In genomic region chr9:95008151-95008771, GRCh38 we compare ENCODE assay signal across 9 cellular contexts.
DNase-seq lines count a peak whose midpoint lies in the region; ATAC-seq, FAIRE-seq and TF ChIP-seq lines count a peak whose summit lies in the region.
"Had no signal": no experiment of that assay in that cellular context is flagged by ENCODE, and none has a peak within 500 bp of the region (broad histone marks: within the 10 kb centered on the region; RNA-seq: fewer than 3 reads in every experiment).

No MANE protein-coding gene starts in this region.

- peak overlapping the region; percentile 29 to 86 (median 56) for H3K4me3 ChIP-seq in fibroblast of lung (replicated peaks in 1 of 4; ENCODE audit: control extremely low read depth in 1 of 4, insufficient read depth in 1 of 4, low read depth in 3 of 4, low read length in 4 of 4)
- peak overlapping the region; percentile 86 for H3K4me3 ChIP-seq in psoas muscle

- intact Hi-C loops in psoas muscle (cut with DNase I) = loop anchor here in 1 of 2 donors (5.0 to 10.0 kb wide), 4 partner anchors 39 to 223 kb away; no protein-coding TSS in a partner anchor

- H3K27ac ChIP-seq in fibroblast of lung (ENCODE audit: insufficient read depth, low read length) (peak overlapping the region; percentile 93), psoas muscle (peak overlapping the region; percentile 93)

- H3K27me3 ChIP-seq in fibroblast of lung (ENCODE audit: control insufficient read depth, insufficient read depth, low read length) (no peaks in the 10 kb centered on the region), psoas muscle (ENCODE audit: insufficient read depth in 3 of 3, low read length in 2 of 3) (no peaks in the 10 kb centered on the region)

- WGBS in psoas muscle, 3 donors = 14 to 18% (median 15%) methylated on average over 15 of the region's 15 CpGs

- H3K4me1 ChIP-seq in fibroblast of lung (ENCODE audit: control insufficient read depth, extremely low read depth, insufficient read depth, low read length) (peaks cover 4% of the 10 kb centered on the region), psoas muscle (peaks cover 51% of the 10 kb centered on the region)

- no peaks in the 10 kb centered on the region for H4K20me1 ChIP-seq in fibroblast of lung (ENCODE audit: control insufficient read depth, extremely low read depth, insufficient read depth, low read length)

- peak overlapping the region; percentile 59 for H3K4me2 ChIP-seq in fibroblast of lung (ENCODE audit: extremely low read depth, insufficient read depth, low read length)

- no peak overlapping the region for H2AFZ ChIP-seq in fibroblast of lung (ENCODE audit: low read length)

- in situ Hi-C loops in Caki2 (cut with HindIII; ENCODE audit: low pct_unique_long_range_greater_than_20kb, low sequenced_read_pairs) = no loop called here

- TF ChIP-seq CTCF in fibroblast of lung (conservative IDR thresholded peaks at IDR 0.05 in 1 of 2, IDR thresholded peaks at IDR 0.05 in 1 of 2; ENCODE audit: low read depth in 1 of 2, low read length in 2 of 2) (no peak), psoas muscle (IDR thresholded peaks at IDR 0.05) (no peak)

- H3K79me2 ChIP-seq in fibroblast of lung (ENCODE audit: control insufficient read depth, insufficient read depth, low read length) = peaks cover 78% of the 10 kb centered on the region

- H3K9ac ChIP-seq in fibroblast of lung (ENCODE audit: insufficient read depth, low read length) = peak overlapping the region; percentile 29

- DNase-seq in Caki2 (ENCODE audit: low read depth) = peak; percentile 83
- DNase-seq in RCC 7860 (ENCODE audit: low spot score) = peak; percentile 69
- peak in 1 of 2 donors; percentile 33 for DNase-seq in fibroblast of lung (ENCODE audit: low read depth in 2 of 2)
- DNase-seq in psoas muscle = peak in 1 of 2 donors; percentile 46
- no peak for DNase-seq in ureter (ENCODE audit: low spot score)
- no peak for DNase-seq in DMS153 treated with DMSO at 0.1 percent for 48 hours (lab: John Stamatoyannopoulos, UW; ENCODE audit: unreplicated experiment)
- DNase-seq: activated naive CD8-positive, alpha-beta T cell treated with anti-CD3 and anti-CD28 coated beads, Interleukin-2, amount 50 U/mL, for 24 hours had no signal

- FAIRE-seq in RCC 7860 (lab: Jason Lieb, UNC) = peak; percentile 35

- no peaks in the 10 kb centered on the region for H3K9me3 ChIP-seq in fibroblast of lung (ENCODE audit: control insufficient read depth, insufficient read depth, low read depth, low read length)
- H3K9me3 ChIP-seq in psoas muscle = no peaks in the 10 kb centered on the region

- peak in 2 of 4 donors; percentile 2 to 4 for ATAC-seq in psoas muscle
- no peak for ATAC-seq in HG03196 (IDR thresholded peaks at IDR 0.05; ENCODE audit: unreplicated experiment)
- ATAC-seq in GM21576 (IDR thresholded peaks at IDR 0.05; ENCODE audit: unreplicated experiment) = no peak

- no peaks in the 10 kb centered on the region for H3K36me3 ChIP-seq in fibroblast of lung (ENCODE audit: control insufficient read depth, insufficient read depth, low read length)
- H3K36me3 ChIP-seq in psoas muscle (ENCODE audit: insufficient read depth in 1 of 2, low read depth in 1 of 2) = peaks cover 3 to 13% of the 10 kb centered on the region in 2 donors

Comparison
In these comparisons a context has a peak if more than half of its experiments do, and no peak if none do; other contexts are left out.
1. DNase-seq: peak in Caki2 (single experiment) and RCC 7860 (single experiment); none in ureter (single experiment) and DMS153 treated with DMSO at 0.1 percent for 48 hours (single experiment).